Comparison of ENCODE assay signal across 8 cellular contexts in the genomic region with DNA sequence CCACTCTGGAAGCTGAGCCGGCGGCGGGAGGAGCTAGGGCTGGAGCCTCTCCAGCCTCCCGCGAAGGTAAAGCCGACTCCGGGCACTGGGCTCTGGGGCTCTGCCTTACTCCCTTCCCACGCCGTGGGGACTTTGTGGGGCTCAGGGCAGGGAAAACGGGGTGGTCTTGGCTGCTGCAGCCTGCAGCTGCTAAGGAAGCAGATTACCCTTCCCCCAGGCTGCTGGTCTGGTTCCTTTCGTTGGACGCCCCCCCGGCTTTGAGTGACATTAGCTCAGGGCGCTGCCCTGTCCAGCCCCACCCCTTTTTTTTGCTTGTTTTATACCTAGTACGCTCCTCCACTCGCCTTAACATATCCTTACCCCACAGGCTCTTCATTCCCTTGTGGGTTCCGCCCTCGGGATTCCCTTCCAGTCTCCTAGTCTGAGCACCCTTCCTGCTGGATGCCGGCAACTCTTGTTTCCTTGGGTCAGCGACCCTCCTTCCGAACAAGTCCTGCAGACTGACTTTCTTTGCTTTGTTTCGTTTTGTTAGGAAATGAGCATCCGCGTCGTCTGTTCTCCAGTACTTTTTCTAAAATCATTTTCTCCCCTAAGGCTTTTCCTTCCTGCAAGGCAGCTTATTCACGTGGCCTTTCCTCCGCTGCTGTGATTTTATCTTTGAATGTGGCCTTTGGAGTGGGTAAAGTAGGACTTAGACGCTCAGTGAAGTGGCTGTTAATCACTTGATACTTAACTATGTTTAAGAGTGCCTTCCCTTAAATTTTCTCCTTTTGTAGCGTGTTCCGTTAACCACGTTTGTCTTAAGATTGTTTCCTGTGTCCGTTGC. TPM values are rescaled to one million over a fixed set of nuclear protein-coding genes. Genes with fewer than 3 reads are reported as not detected.
DNase-seq lines count a peak whose midpoint lies in the region; ATAC-seq and TF ChIP-seq lines count a peak whose summit lies in the region.

No MANE protein-coding gene starts in this region.

- H3K27ac ChIP-seq in CD8-positive, alpha-beta memory T cell (ENCODE audit: low read depth, low read length), result peak overlapping the region; percentile 78
- H3K27ac ChIP-seq in tibial artery, result peak overlapping the region; percentile 80 to 89

- TF ChIP-seq CTCF in nephron (IDR thresholded peaks at IDR 0.05; ENCODE audit: unreplicated experiment in 3 of 3) (no peak), tibial artery (IDR thresholded peaks at IDR 0.05) (no peak)

- CTCF ChIA-PET in CD8-positive, alpha-beta memory T cell (lab: Charles Lee), result interaction anchor here (0.8 to 1.0 kb wide), 3 partner anchors 18 to 20 kb away, joined by 3 read pairs; no protein-coding TSS in a partner anchor
- CTCF ChIA-PET in activated CD8-positive, alpha-beta T cell treated with anti-CD3 and anti-CD28 coated beads, Interleukin-2, amount 10 ng/mL, durations not matched to agents 7 days and 5 days (lab: Charles Lee), result interaction anchor here (1.1 to 2.5 kb wide), 4 partner anchors 17 to 118 kb away, joined by 3 to 7 read pairs (median 4); no protein-coding TSS in a partner anchor

- peak; percentile 62 for TF ChIP-seq POLR2A in GM19193 (IDR thresholded peaks at IDR 0.05; ENCODE audit: extremely low read depth, insufficient read depth, insufficient read length)

- POLR2A ChIA-PET in CD8-positive, alpha-beta memory T cell (lab: Charles Lee), result interaction anchor here (0.6 to 1.1 kb wide), 4 partner anchors 28 to 1392 kb away, joined by 3 to 4 read pairs (median 4); partner anchors contain the start of genes ASTE1 and CDV3
- POLR2A ChIA-PET in activated CD8-positive, alpha-beta T cell treated with anti-CD3 and anti-CD28 coated beads, Interleukin-2, amount 10 ng/mL, durations not matched to agents 7 days and 5 days (lab: Charles Lee), result interaction anchor here (0.6 to 2.2 kb wide), 10 partner anchors 16 to 1391 kb away, joined by 3 to 9 read pairs (median 4); partner anchors contain the start of genes ACAD11, ASTE1 and NEK11

- peaks cover 2 to 4% of the 10 kb centered on the region in 2 donors for H3K27me3 Mint-ChIP-seq in CD8-positive, alpha-beta memory T cell
- H3K27me3 Mint-ChIP-seq in activated CD8-positive, alpha-beta T cell treated with anti-CD3 and anti-CD28 coated beads, Interleukin-2, amount 10 ng/mL, durations not matched to agents 7 days and 5 days (ENCODE audit: low read depth), result no peaks in the 10 kb centered on the region
- H3K27me3 Mint-ChIP-seq in nephron (ENCODE audit: low read depth), result peaks cover 4% of the 10 kb centered on the region

- peak in 3 of 5 donors; percentile 22 to 61 (median 38) for DNase-seq in CD8-positive, alpha-beta memory T cell
- DNase-seq in NCI-H510A treated with DMSO at 0.1 percent for 48 hours (lab: John Stamatoyannopoulos, UW), result peak; percentile 25
- DNase-seq in activated CD8-positive, alpha-beta T cell treated with anti-CD3 and anti-CD28 coated beads, Interleukin-2, amount 10 ng/mL, durations not matched to agents 7 days and 5 days, result peak; percentile 73
- DNase-seq in fibroblast of peridontal ligament (ENCODE audit: extremely low read depth), result peak; percentile 58
- peak; percentile 43 to 70 for DNase-seq in tibial artery

- H3K4me3 Mint-ChIP-seq in CD8-positive, alpha-beta memory T cell, result peak overlapping the region; percentile 95 to 100 (median 99)
- peak overlapping the region; percentile 99 for H3K4me3 Mint-ChIP-seq in activated CD8-positive, alpha-beta T cell treated with anti-CD3 and anti-CD28 coated beads, Interleukin-2, amount 10 ng/mL, durations not matched to agents 7 days and 5 days
- H3K4me3 Mint-ChIP-seq in nephron, result peak overlapping the region; percentile 99 to 100 (median 99)

- no peaks in the 10 kb centered on the region for H3K27me3 ChIP-seq in CD8-positive, alpha-beta memory T cell (ENCODE audit: insufficient read depth, low read length, poor library complexity, severe bottlenecking)
- no peaks in the 10 kb centered on the region for H3K27me3 ChIP-seq in tibial artery

- H3K4me3 ChIP-seq in CD8-positive, alpha-beta memory T cell (ENCODE audit: low read length), result peak overlapping the region; percentile 78
- peak overlapping the region; percentile 86 to 88 for H3K4me3 ChIP-seq in tibial artery

- peak overlapping the region; percentile 92 to 100 (median 98) for H3K27ac Mint-ChIP-seq in CD8-positive, alpha-beta memory T cell
- H3K27ac Mint-ChIP-seq in activated CD8-positive, alpha-beta T cell treated with anti-CD3 and anti-CD28 coated beads, Interleukin-2, amount 10 ng/mL, durations not matched to agents 7 days and 5 days, result peak overlapping the region; percentile 97
- peak overlapping the region; percentile 93 to 98 (median 98) for H3K27ac Mint-ChIP-seq in nephron

- intact Hi-C loops in tibial artery (cut with DNase I; ENCODE audit: low total_unique reads), result no loop called here

- peaks cover 0 to 32% (median 2%) of the 10 kb centered on the region in 3 donors for H3K36me3 Mint-ChIP-seq in CD8-positive, alpha-beta memory T cell
- peaks cover 15% of the 10 kb centered on the region for H3K36me3 Mint-ChIP-seq in activated CD8-positive, alpha-beta T cell treated with anti-CD3 and anti-CD28 coated beads, Interleukin-2, amount 10 ng/mL, durations not matched to agents 7 days and 5 days (ENCODE audit: low read depth)
- H3K36me3 Mint-ChIP-seq in nephron (ENCODE audit: low read depth), result no peaks in the 10 kb centered on the region

- H3K9me3 ChIP-seq in CD8-positive, alpha-beta memory T cell (ENCODE audit: low read length), result no peaks in the 10 kb centered on the region
- no peaks in the 10 kb centered on the region for H3K9me3 ChIP-seq in tibial artery

- peaks cover 20 to 46% (median 33%) of the 10 kb centered on the region in 3 donors for H3K4me1 Mint-ChIP-seq in CD8-positive, alpha-beta memory T cell
- H3K4me1 Mint-ChIP-seq in activated CD8-positive, alpha-beta T cell treated with anti-CD3 and anti-CD28 coated beads, Interleukin-2, amount 10 ng/mL, durations not matched to agents 7 days and 5 days (ENCODE audit: low read depth), result peaks cover 26% of the 10 kb centered on the region
- H3K4me1 Mint-ChIP-seq in nephron, result peaks cover 30% of the 10 kb centered on the region

- H3K4me1 ChIP-seq in CD8-positive, alpha-beta memory T cell (ENCODE audit: insufficient read depth, low read length), result peaks cover 13% of the 10 kb centered on the region
- peaks cover 0 to 47% (median 20%) of the 10 kb centered on the region in 4 donors for H3K4me1 ChIP-seq in tibial artery

- ATAC-seq in HG03342 (IDR thresholded peaks at IDR 0.05; ENCODE audit: unreplicated experiment), result peak; percentile 51
- peak; percentile 62 for ATAC-seq in activated CD8-positive, alpha-beta T cell treated with anti-CD3 and anti-CD28 coated beads, Interleukin-2, amount 10 ng/mL, durations not matched to agents 7 days and 5 days

- no peaks in the 10 kb centered on the region for H3K9me3 Mint-ChIP-seq in CD8-positive, alpha-beta memory T cell
- H3K9me3 Mint-ChIP-seq in activated CD8-positive, alpha-beta T cell treated with anti-CD3 and anti-CD28 coated beads, Interleukin-2, amount 10 ng/mL, durations not matched to agents 7 days and 5 days (ENCODE audit: insufficient read depth), result no peaks in the 10 kb centered on the region
- no peaks in the 10 kb centered on the region for H3K9me3 Mint-ChIP-seq in nephron

- H3K36me3 ChIP-seq in CD8-positive, alpha-beta memory T cell (ENCODE audit: insufficient read depth, low read length), result no peaks in the 10 kb centered on the region
- no peaks in the 10 kb centered on the region for H3K36me3 ChIP-seq in tibial artery

RNA-seq across cellular contexts. Expression of gene DNAJC13, which starts 0.6 kb away (rescaled TPM):
- total RNA-seq in CD8-positive, alpha-beta memory T cell, result 10 to 100 TPM; 41.4 to 41.7 TPM
- 8.3 TPM for polyA plus RNA-seq in CD8-positive, alpha-beta memory T cell
- total RNA-seq in activated CD8-positive, alpha-beta T cell treated with anti-CD3 and anti-CD28 coated beads, Interleukin-2, amount 10 ng/mL, durations not matched to agents 7 days and 5 days, result 10 to 100 TPM; 34.3 to 38.4 TPM

Comparison
In these comparisons a context has a peak if more than half of its experiments do, and no peak if none do; other contexts are left out.
1. Peak in every context shown above with its lines: DNase-seq, ATAC-seq, H3K4me3 ChIP-seq and H3K27ac ChIP-seq.